Comparison of ENCODE assay signal across 8 cellular contexts in genomic region chr12:27185234-27186045, GRCh38. TPM values are rescaled to one million over a fixed set of nuclear protein-coding genes. Genes with fewer than 3 reads are reported as not detected.
DNase-seq lines count a peak whose midpoint lies in the region; ATAC-seq and TF ChIP-seq lines count a peak whose summit lies in the region.

No MANE protein-coding gene starts in this region.

- peak overlapping the region; percentile 60 for H3K4me2 ChIP-seq in KMS-11

- peak overlapping the region; percentile 85 for H3K27ac ChIP-seq in KMS-11
- peak overlapping the region in 3 of 5 donors; percentile 12 to 60 (median 35) for H3K27ac ChIP-seq in stomach
- no peak overlapping the region for H3K27ac ChIP-seq in psoas muscle

- H3K79me2 ChIP-seq in KMS-11 (ENCODE audit: insufficient read depth, low read depth), result no peaks in the 10 kb centered on the region

- H3K4me3 ChIP-seq in KMS-11 (IDR thresholded peaks at IDR 0.05; ENCODE audit: insufficient read depth, low read depth, low read length) (no peak overlapping the region), stomach (no peak overlapping the region), psoas muscle (no peak overlapping the region)

- H2AFZ ChIP-seq in KMS-11 (ENCODE audit: low read depth), result peak overlapping the region; percentile 27; the same call in 1 of the 2 replicates

- no peaks in the 10 kb centered on the region for H3K27me3 ChIP-seq in KMS-11 (ENCODE audit: insufficient read depth, low read depth)
- H3K27me3 ChIP-seq in stomach, result no peaks in the 10 kb centered on the region
- H3K27me3 ChIP-seq in psoas muscle (ENCODE audit: insufficient read depth in 3 of 3, low read length in 2 of 3), result no peaks in the 10 kb centered on the region

- H3K9me3 ChIP-seq in stomach (no peaks in the 10 kb centered on the region), psoas muscle (no peaks in the 10 kb centered on the region)

- peak; percentile 78 for ATAC-seq in GM21515 (IDR thresholded peaks at IDR 0.05; ENCODE audit: unreplicated experiment)
- no peak for ATAC-seq in psoas muscle

- TF ChIP-seq POLR2A in stomach (IDR thresholded peaks at IDR 0.05), result no peak

- intact Hi-C loops in stomach (cut with DNase I; ENCODE audit: low total_unique reads), result no loop called here
- intact Hi-C loops in psoas muscle (cut with DNase I), result no loop called here

- H3K4me1 ChIP-seq in KMS-11 (ENCODE audit: low read depth, poor library complexity, severe bottlenecking), result peaks cover 68% of the 10 kb centered on the region
- H3K4me1 ChIP-seq in stomach, result peaks cover 0 to 24% (median 8%) of the 10 kb centered on the region in 4 donors
- H3K4me1 ChIP-seq in psoas muscle, result no peaks in the 10 kb centered on the region

- no peaks in the 10 kb centered on the region for H3K36me3 ChIP-seq in KMS-11 (ENCODE audit: insufficient read depth)
- no peaks in the 10 kb centered on the region for H3K36me3 ChIP-seq in stomach
- no peaks in the 10 kb centered on the region for H3K36me3 ChIP-seq in psoas muscle (ENCODE audit: insufficient read depth in 1 of 2, low read depth in 1 of 2)

- DNase-seq in EL (peak; percentile 40), dedifferentiated amniotic fluid mesenchymal stem cell (ENCODE audit: extremely low spot score) (peak; percentile 44), stomach (no peak), psoas muscle (no peak), NCI-H69 (lab: John Stamatoyannopoulos, UW) (no peak), retina (no peak)

- peak overlapping the region; percentile 30; the same call in 1 of the 2 replicates for H3K9ac ChIP-seq in KMS-11

- no peak for TF ChIP-seq CTCF in KMS-11 (conservative IDR thresholded peaks at IDR 0.05; ENCODE audit: low read depth, low read length)
- TF ChIP-seq CTCF in stomach (IDR thresholded peaks at IDR 0.05), result no peak
- TF ChIP-seq CTCF in psoas muscle (IDR thresholded peaks at IDR 0.05), result no peak

- TF ChIP-seq EP300 in stomach (IDR thresholded peaks at IDR 0.05), result no peak

- 51 to 71% (median 60%) methylated on average over 4 of the region's 4 CpGs for WGBS in stomach, 5 donors
- 65 to 77% (median 67%) methylated on average over 4 of the region's 4 CpGs for WGBS in psoas muscle, 3 donors

- no peaks in the 10 kb centered on the region for H4K20me1 ChIP-seq in KMS-11 (ENCODE audit: insufficient read depth)

RNA-seq across cellular contexts. Expression of gene STK38L, which starts 58.6 kb away (rescaled TPM):
- total RNA-seq in stomach (100 to 1,000 TPM in 1 of 5 donors, 10 to 100 TPM in 4; 21.7 to 118 (median 47.8) TPM), psoas muscle (10 to 100 TPM; 16.3 to 21.2 (median 18.6) TPM)
- polyA plus RNA-seq in stomach (10 to 100 TPM in 2 of 3 donors, 1 to 10 TPM in 1; 8.5 to 16.3 (median 12.1) TPM), psoas muscle (10 to 100 TPM in 1 of 3 donors, 1 to 10 TPM in 2; 3.7 to 13.3 (median 4.3) TPM)

Comparison
In these comparisons a context has a peak if more than half of its experiments do, and no peak if none do; other contexts are left out.
1. DNase-seq: peak in EL (single experiment) and dedifferentiated amniotic fluid mesenchymal stem cell (single experiment); none in stomach (single experiment), psoas muscle (0 of 2), NCI-H69 (single experiment) and retina (single experiment).